In the genomic region with DNA sequence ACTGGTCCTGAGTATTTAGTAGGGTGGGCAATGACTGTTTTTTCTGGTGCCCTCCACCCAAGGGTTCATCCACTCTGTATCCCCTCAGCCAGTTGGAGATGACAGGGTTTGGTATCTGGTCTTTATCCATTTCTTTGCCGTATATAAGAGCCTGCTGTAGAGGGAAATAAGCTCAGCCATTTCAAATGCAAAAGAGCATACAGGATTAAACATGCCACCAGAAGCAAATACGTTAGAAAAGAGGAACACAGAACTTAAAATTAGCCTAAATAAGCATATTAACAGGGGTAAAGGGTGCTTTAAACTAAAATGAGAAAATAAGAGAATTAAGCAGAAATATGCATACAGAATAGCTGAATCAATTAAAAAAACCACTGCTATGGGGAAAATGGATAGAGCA, we compare ENCODE assay signal across 20 cellular contexts. TPM values are rescaled to one million over a fixed set of nuclear protein-coding genes. Genes with fewer than 3 reads are reported as not detected.
DNase-seq lines count a peak whose midpoint lies in the region; ATAC-seq, FAIRE-seq and TF ChIP-seq lines count a peak whose summit lies in the region.
"Had no signal": no experiment of that assay in that cellular context is flagged by ENCODE, and none has a peak within 500 bp of the region (broad histone marks: within the 10 kb centered on the region; RNA-seq: fewer than 3 reads in every experiment).

No MANE protein-coding gene starts in this region.

- H3K4me2 ChIP-seq in BLaER1: peak overlapping the region; percentile 13; the same call in 1 of the 2 replicates
- peak overlapping the region; percentile 23 for H3K4me2 ChIP-seq in OCI-LY3 (ENCODE audit: low read length)

- no peak for TF ChIP-seq CTCF in OCI-LY3 (IDR thresholded peaks at IDR 0.05; ENCODE audit: low read depth, low read length)

- no peak for TF ChIP-seq POLR2A in GM12891 (IDR thresholded peaks at IDR 0.05; ENCODE audit: low read depth, low read length)

- no peak overlapping the region for H3K4me3 Mint-ChIP-seq in activated T-helper 17 cell treated with anti-CD3 and anti-CD28 coated beads, Interleukin-2, amount 50 U/mL, for 72 hours
- H3K4me3 Mint-ChIP-seq: CD8-positive, alpha-beta T cell had no signal

- H3K27me3 ChIP-seq in BLaER1 (no peaks in the 10 kb centered on the region), OCI-LY3 (ENCODE audit: low read depth, low read length) (no peaks in the 10 kb centered on the region; the same call in 1 of the 2 replicates), right cardiac atrium (ENCODE audit: control insufficient read depth, insufficient read depth) (no peaks in the 10 kb centered on the region)
- H3K27me3 ChIP-seq: BLaER1 treated with 17β-estradiol and CSF1 and Interleukin-3, amounts not matched to agents 10 nM and 100 nM had no signal

- no peak overlapping the region for H3K4me3 ChIP-seq in BLaER1
- H3K4me3 ChIP-seq in OCI-LY3 (ENCODE audit: low read length): no peak overlapping the region
- no peak overlapping the region for H3K4me3 ChIP-seq in right cardiac atrium (ENCODE audit: low read length)
- H3K4me3 ChIP-seq: BLaER1 treated with 17β-estradiol and CSF1 and Interleukin-3, amounts not matched to agents 10 nM and 100 nM; GM12878; HAP-1 had no signal

- no peaks in the 10 kb centered on the region for H4K20me1 ChIP-seq in BLaER1
- H4K20me1 ChIP-seq in OCI-LY3 (ENCODE audit: insufficient read depth, low read length): no peaks in the 10 kb centered on the region
- H4K20me1 ChIP-seq: BLaER1 treated with 17β-estradiol and CSF1 and Interleukin-3, amounts not matched to agents 10 nM and 100 nM had no signal

- H2AFZ ChIP-seq in OCI-LY3 (ENCODE audit: low read depth, low read length): peak overlapping the region; percentile 3; the same call in 1 of the 2 replicates

- no peak for ATAC-seq in right cardiac atrium
- ATAC-seq in activated T-helper 17 cell treated with anti-CD3 and anti-CD28 coated beads, Interleukin-2, amount 50 U/mL, for 72 hours (replicated peaks): no peak
- ATAC-seq: CD8-positive, alpha-beta T cell; GM12878; HepG2 had no signal

- DNase-seq in GM12891 (ENCODE audit: insufficient read length, low spot score): no peak
- DNase-seq in germinal center (ENCODE audit: low spot score): peak; percentile 28
- DNase-seq in right cardiac atrium: no peak
- no peak for DNase-seq in NCI-H1417 (lab: John Stamatoyannopoulos, UW)
- no peak for DNase-seq in Kasumi-1 (lab: John Stamatoyannopoulos, UW)
- DNase-seq: ACHN; Calu3; CD8-positive, alpha-beta T cell; DMS79 treated with DMSO at 0.1 percent for 48 hours; EL had no signal

- no peak overlapping the region for H3K27ac Mint-ChIP-seq in activated T-helper 17 cell treated with anti-CD3 and anti-CD28 coated beads, Interleukin-2, amount 50 U/mL, for 72 hours
- H3K27ac Mint-ChIP-seq: CD8-positive, alpha-beta T cell; IgD-negative memory B cell had no signal

- H3K4me1 ChIP-seq in BLaER1: peaks cover 5% of the 10 kb centered on the region; the same call in 1 of the 2 replicates
- H3K4me1 ChIP-seq in OCI-LY3 (ENCODE audit: low read length): peaks cover 16% of the 10 kb centered on the region
- H3K4me1 ChIP-seq in right cardiac atrium (ENCODE audit: control insufficient read depth, insufficient read depth, low read length): no peaks in the 10 kb centered on the region

- no peaks in the 10 kb centered on the region for H3K79me2 ChIP-seq in OCI-LY3 (ENCODE audit: low read length)

- H3K9me3 Mint-ChIP-seq in activated T-helper 17 cell treated with anti-CD3 and anti-CD28 coated beads, Interleukin-2, amount 50 U/mL, for 72 hours: peaks cover 4% of the 10 kb centered on the region
- H3K9me3 Mint-ChIP-seq: IgD-negative memory B cell had no signal

- no peaks in the 10 kb centered on the region for H3K36me3 Mint-ChIP-seq in activated T-helper 17 cell treated with anti-CD3 and anti-CD28 coated beads, Interleukin-2, amount 50 U/mL, for 72 hours (ENCODE audit: low read depth)
- H3K36me3 Mint-ChIP-seq: CD8-positive, alpha-beta T cell; IgD-negative memory B cell had no signal

- 38% methylated on average over 2 of the region's 2 CpGs for WGBS in right cardiac atrium

- peak; percentile 31 for FAIRE-seq in GM12891 (lab: Jason Lieb, UNC)
- FAIRE-seq: A204.1, GM12878, GM19239, HepG2 had no signal

- no peaks in the 10 kb centered on the region for H3K36me3 ChIP-seq in BLaER1
- H3K36me3 ChIP-seq in OCI-LY3 (replicated peaks; ENCODE audit: low read depth, low read length): no peaks in the 10 kb centered on the region
- H3K36me3 ChIP-seq: BLaER1 treated with 17β-estradiol and CSF1 and Interleukin-3, amounts not matched to agents 10 nM and 100 nM; HAP-1 had no signal

- intact Hi-C loops in right cardiac atrium (cut with DNase I): no loop called here

- no peaks in the 10 kb centered on the region for H3K9me3 ChIP-seq in BLaER1
- no peaks in the 10 kb centered on the region for H3K9me3 ChIP-seq in OCI-LY3 (ENCODE audit: insufficient read depth, low read length)
- no peaks in the 10 kb centered on the region for H3K9me3 ChIP-seq in right cardiac atrium (ENCODE audit: control insufficient read depth, low read length)
- H3K9me3 ChIP-seq: HAP-1 had no signal

- H3K9ac ChIP-seq in BLaER1 (no peak overlapping the region), OCI-LY3 (ENCODE audit: low read length) (no peak overlapping the region)
- H3K9ac ChIP-seq: BLaER1 treated with 17β-estradiol and CSF1 and Interleukin-3, amounts not matched to agents 10 nM and 100 nM had no signal

- peaks cover 11% of the 10 kb centered on the region for H3K4me1 Mint-ChIP-seq in activated T-helper 17 cell treated with anti-CD3 and anti-CD28 coated beads, Interleukin-2, amount 50 U/mL, for 72 hours

- peaks cover 26% of the 10 kb centered on the region for H3K27me3 Mint-ChIP-seq in activated T-helper 17 cell treated with anti-CD3 and anti-CD28 coated beads, Interleukin-2, amount 50 U/mL, for 72 hours
- H3K27me3 Mint-ChIP-seq: IgD-negative memory B cell had no signal

- no peak overlapping the region for H3K27ac ChIP-seq in BLaER1
- no peak overlapping the region for H3K27ac ChIP-seq in OCI-LY3 (ENCODE audit: low read length)
- H3K27ac ChIP-seq in right cardiac atrium (ENCODE audit: low read length): no peak overlapping the region
- H3K27ac ChIP-seq: BLaER1 treated with 17β-estradiol and CSF1 and Interleukin-3, amounts not matched to agents 10 nM and 100 nM had no signal

TF ChIP-seq in GM12891, 5 proteins besides CTCF, POLR2A, EP300 and RAD21:
- no peak for TF ChIP-seq POLR2AphosphoS5 (IDR thresholded peaks at IDR 0.05; ENCODE audit: low read depth, low read length)
- TF ChIP-seq PAX5 (IDR thresholded peaks at IDR 0.05; ENCODE audit: insufficient read depth, low read length, severe bottlenecking): no peak
- no peak for TF ChIP-seq SPI1 (IDR thresholded peaks at IDR 0.05; ENCODE audit: low read depth, low read length)

RNA-seq across cellular contexts. Expression of a gene that starts 27.8 kb away (rescaled TPM):
- 12.7 TPM for polyA plus RNA-seq in GM12891 (2012; ENCODE audit: low read depth, missing spikeins)
- total RNA-seq in right cardiac atrium: 10 to 100 TPM; 12.7 to 17.8 (median 13.8) TPM
- polyA plus RNA-seq in right cardiac atrium: 11.1 TPM
- 10 to 100 TPM; 34.6 to 42.3 TPM for total RNA-seq in activated T-helper 17 cell treated with anti-CD3 and anti-CD28 coated beads, Interleukin-2, amount 50 U/mL, for 72 hours

RNA-seq across cellular contexts. Expression of a gene that starts 57.7 kb away (rescaled TPM):
- polyA plus RNA-seq in GM12891 (2012; ENCODE audit: low read depth, missing spikeins): 6.3 TPM
- 10 to 100 TPM; 19.7 to 25.5 (median 22.0) TPM for total RNA-seq in right cardiac atrium
- 17.5 TPM for polyA plus RNA-seq in right cardiac atrium
- total RNA-seq in activated T-helper 17 cell treated with anti-CD3 and anti-CD28 coated beads, Interleukin-2, amount 50 U/mL, for 72 hours: 10 to 100 TPM; 17.3 to 20.3 TPM
